ENCODE assay signal across 16 cellular contexts in the genomic region with DNA sequence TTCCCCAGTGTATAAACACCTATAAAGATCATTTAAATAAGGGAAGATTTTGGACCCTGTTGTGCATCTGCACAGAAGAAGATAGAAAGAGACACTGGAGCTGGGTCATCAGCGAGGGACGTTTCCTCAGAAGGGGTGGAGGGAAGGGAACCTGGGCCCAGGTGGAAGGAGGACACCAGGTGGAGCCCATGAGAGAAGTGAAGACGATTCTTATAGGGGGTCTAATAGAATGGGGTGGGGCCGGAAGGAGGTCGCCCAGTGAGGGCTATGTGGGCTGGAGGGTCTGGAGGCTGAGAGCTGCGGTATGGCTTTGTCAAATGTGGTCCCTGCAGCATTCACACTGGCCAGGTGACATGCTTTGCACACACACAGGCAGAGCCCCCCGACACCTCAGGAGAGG. TPM values are rescaled to one million over a fixed set of nuclear protein-coding genes. Genes with fewer than 3 reads are reported as not detected.
DNase-seq lines count a peak whose midpoint lies in the region; ATAC-seq and TF ChIP-seq lines count a peak whose summit lies in the region.
"Had no signal": no experiment of that assay in that cellular context is flagged by ENCODE, and none has a peak within 500 bp of the region (broad histone marks: within the 10 kb centered on the region; RNA-seq: fewer than 3 reads in every experiment).

No MANE protein-coding gene starts in this region.

- no peak overlapping the region for H4K91ac ChIP-seq in neuronal stem cell (ENCODE audit: low read depth, low read length, poor library complexity)

- peak; percentile 29 for ATAC-seq in WTC11
- no peak for ATAC-seq in upper lobe of right lung
- ATAC-seq in HG02981 (IDR thresholded peaks at IDR 0.05; ENCODE audit: unreplicated experiment), result no peak
- ATAC-seq: left colon had no signal

- peak overlapping the region; percentile 61 for H3K18ac ChIP-seq in neuronal stem cell (ENCODE audit: low read length)

- DNase-seq in WTC11 (ENCODE audit: low spot score), result no peak
- DNase-seq in neuronal stem cell (ENCODE audit: low spot score), result no peak
- DNase-seq in upper lobe of right lung, result no peak
- no peak for DNase-seq in germinal center (ENCODE audit: low spot score)
- DNase-seq in thyroid gland, result no peak
- DNase-seq: activated CD4-positive, CD25-positive, alpha-beta regulatory T cell treated with anti-CD3 and anti-CD28 coated beads, Interleukin-2, amount 50 U/mL, for 72 hours; activated CD8-positive, alpha-beta memory T cell treated with anti-CD3 and anti-CD28 coated beads, Interleukin-2, amount 50 U/mL, for 4 hours; activated naive CD4-positive, alpha-beta T cell treated with anti-CD3 and anti-CD28 coated beads for 36 hours; CD4-positive, CD25-positive, alpha-beta regulatory T cell; left colon; NCI-H1694; substantia nigra had no signal

- POLR2A ChIA-PET in WTC11 (lab: Charles Lee), result interaction anchor here (0.9 to 1.7 kb wide), 3 partner anchors 10 to 111 kb away, joined by 3 to 5 read pairs (median 4); no protein-coding TSS in a partner anchor

- peak overlapping the region; percentile 17 to 52 for H3K27ac ChIP-seq in esophagus (ENCODE audit: low read depth in 2 of 2, low read length in 1 of 2)
- no peak overlapping the region for H3K27ac ChIP-seq in neuronal stem cell (replicated peaks; ENCODE audit: low read length)
- peak overlapping the region; percentile 32 for H3K27ac ChIP-seq in upper lobe of right lung
- peak overlapping the region in 1 of 3 donors; percentile 91 for H3K27ac ChIP-seq in thyroid gland

- WGBS in esophagus, 2 donors, result 64 to 69% methylated on average over 7 of the region's 7 CpGs
- WGBS in neuronal stem cell (ENCODE audit: extremely low coverage in 2 of 2, insufficient read length in 2 of 2, insufficient replicate concordance in 1 of 2), 2 donors, result no CpG with 5 or more reads among the region's 7 CpGs
- 80 to 86% methylated on average over 7 of the region's 7 CpGs for WGBS in thyroid gland, 2 donors

- H3K23ac ChIP-seq in neuronal stem cell (ENCODE audit: low read depth, low read length, poor library complexity), result no peak overlapping the region

- TF ChIP-seq POLR2A in thyroid gland (IDR thresholded peaks at IDR 0.05), result no peak

- intact Hi-C loops in upper lobe of right lung (cut with DNase I), result no loop called here
- intact Hi-C loops in thyroid gland (cut with DNase I), result no loop called here

- H3K4me2 ChIP-seq in neuronal stem cell (ENCODE audit: insufficient read depth, low read length, poor library complexity, severe bottlenecking), result no peak overlapping the region

- H3K27me3 Mint-ChIP-seq in WTC11 (ENCODE audit: low read depth), result no peaks in the 10 kb centered on the region

- TF ChIP-seq CTCF in WTC11 (IDR thresholded peaks at IDR 0.05) (no peak), upper lobe of right lung (IDR thresholded peaks at IDR 0.05) (no peak), thyroid gland (IDR thresholded peaks at IDR 0.05) (no peak)

- peaks cover 94% of the 10 kb centered on the region for H3K4me1 Mint-ChIP-seq in WTC11
- H3K4me1 Mint-ChIP-seq: CD4-positive, CD25-positive, alpha-beta regulatory T cell; central memory CD8-positive, alpha-beta T cell had no signal

- H3K36me3 ChIP-seq in esophagus (ENCODE audit: control insufficient read depth in 2 of 2, insufficient read depth in 2 of 2, low read length in 1 of 2), result no peaks in the 10 kb centered on the region
- peaks cover 0 to 8% of the 10 kb centered on the region in 2 donors for H3K36me3 ChIP-seq in neuronal stem cell (replicated peaks in 1 of 2; ENCODE audit: control insufficient read depth in 2 of 2, insufficient read depth in 2 of 2, low read length in 2 of 2)
- H3K36me3 ChIP-seq in upper lobe of right lung, result no peaks in the 10 kb centered on the region
- no peaks in the 10 kb centered on the region for H3K36me3 ChIP-seq in thyroid gland

- H3K36me3 Mint-ChIP-seq in WTC11, result no peaks in the 10 kb centered on the region
- H3K36me3 Mint-ChIP-seq: CD4-positive, CD25-positive, alpha-beta regulatory T cell had no signal

- peaks cover 4% of the 10 kb centered on the region for H3K79me1 ChIP-seq in neuronal stem cell (ENCODE audit: low read depth, low read length)

- no peaks in the 10 kb centered on the region for H3K27me3 ChIP-seq in esophagus (ENCODE audit: control insufficient read depth in 1 of 2, insufficient read depth in 2 of 2, low read length in 2 of 2)
- no peaks in the 10 kb centered on the region for H3K27me3 ChIP-seq in neuronal stem cell (ENCODE audit: control insufficient read depth in 3 of 3, insufficient read depth in 3 of 3, low read depth in 1 of 3, low read length in 3 of 3)
- H3K27me3 ChIP-seq in upper lobe of right lung, result no peaks in the 10 kb centered on the region
- H3K27me3 ChIP-seq in thyroid gland, result no peaks in the 10 kb centered on the region

- CTCF ChIA-PET in WTC11 (lab: Charles Lee), result interaction anchor here (0.9 to 12.3 kb wide), 23 partner anchors 10 to 114 kb away, joined by 3 to 174 read pairs (median 5); a partner anchor contains a TSS

- peak overlapping the region; percentile 93 for H3K27ac Mint-ChIP-seq in WTC11
- H3K27ac Mint-ChIP-seq: activated naive CD4-positive, alpha-beta T cell treated with anti-CD3 and anti-CD28 coated beads for 36 hours; CD4-positive, CD25-positive, alpha-beta regulatory T cell had no signal

- no peak overlapping the region for H3K4me3 ChIP-seq in esophagus (ENCODE audit: low read depth in 1 of 2, low read length in 2 of 2)
- no peak overlapping the region for H3K4me3 ChIP-seq in neuronal stem cell (ENCODE audit: low read length in 2 of 2)
- no peak overlapping the region for H3K4me3 ChIP-seq in upper lobe of right lung
- no peak overlapping the region for H3K4me3 ChIP-seq in thyroid gland (replicated peaks in 1 of 3)

- no peak overlapping the region for H2AFZ ChIP-seq in neuronal stem cell (ENCODE audit: low read length)

- peak overlapping the region; percentile 21 for H2AK5ac ChIP-seq in neuronal stem cell (ENCODE audit: low read depth, low read length)

- H2BK15ac ChIP-seq in neuronal stem cell (ENCODE audit: low read length), result peak overlapping the region; percentile 34

- no peak overlapping the region for H4K8ac ChIP-seq in neuronal stem cell (ENCODE audit: low read depth, low read length)

- no peak overlapping the region for H2BK12ac ChIP-seq in neuronal stem cell (ENCODE audit: low read length)

- H2BK120ac ChIP-seq in neuronal stem cell (ENCODE audit: low read depth, low read length), result no peak overlapping the region

- no peak overlapping the region for H3K4ac ChIP-seq in neuronal stem cell (ENCODE audit: low read length)

- H3K9me3 ChIP-seq in esophagus (ENCODE audit: control insufficient read depth in 2 of 2, insufficient read depth in 1 of 2, low read depth in 1 of 2, low read length in 1 of 2), result no peaks in the 10 kb centered on the region
- H3K9me3 ChIP-seq in neuronal stem cell (replicated peaks in 1 of 2; ENCODE audit: control insufficient read depth in 2 of 2, insufficient read depth in 1 of 2, low read depth in 1 of 2, low read length in 2 of 2), result no peaks in the 10 kb centered on the region
- H3K9me3 ChIP-seq in upper lobe of right lung, result no peaks in the 10 kb centered on the region
- H3K9me3 ChIP-seq in thyroid gland, result no peaks in the 10 kb centered on the region

- no peak overlapping the region for H3K9ac ChIP-seq in neuronal stem cell (ENCODE audit: low read depth, low read length, poor library complexity)

- H3K9me3 Mint-ChIP-seq in WTC11, result no peaks in the 10 kb centered on the region
- H3K9me3 Mint-ChIP-seq: activated naive CD4-positive, alpha-beta T cell treated with anti-CD3 and anti-CD28 coated beads for 36 hours; central memory CD8-positive, alpha-beta T cell had no signal

- no peak overlapping the region for H2BK5ac ChIP-seq in neuronal stem cell (ENCODE audit: low read length)

- H3K4me1 ChIP-seq in esophagus (ENCODE audit: control insufficient read depth in 2 of 2, insufficient read depth in 2 of 2, low read length in 1 of 2) (peaks cover 7 to 25% of the 10 kb centered on the region in 2 donors), neuronal stem cell (ENCODE audit: control insufficient read depth in 2 of 2, insufficient read depth in 1 of 2, low read depth in 1 of 2, low read length in 2 of 2) (peaks cover 57 to 64% of the 10 kb centered on the region in 2 donors), upper lobe of right lung (peaks cover 79% of the 10 kb centered on the region), thyroid gland (peaks cover 55 to 82% of the 10 kb centered on the region in 2 donors)

- no peak overlapping the region for H3K14ac ChIP-seq in neuronal stem cell (ENCODE audit: low read length)

- H3K4me3 Mint-ChIP-seq in WTC11, result no peak overlapping the region
- H3K4me3 Mint-ChIP-seq: activated naive CD4-positive, alpha-beta T cell treated with anti-CD3 and anti-CD28 coated beads for 36 hours; CD4-positive, CD25-positive, alpha-beta regulatory T cell; central memory CD8-positive, alpha-beta T cell had no signal

TF ChIP-seq in WTC11, 78 proteins besides CTCF, POLR2A, EP300 and RAD21 (continues in another document):
- TF ChIP-seq TP53 (CRISPR knock-in tag; IDR thresholded peaks at IDR 0.05) (no peak), ETV6 (CRISPR knock-in tag; IDR thresholded peaks at IDR 0.05) (no peak), GRHL2 (CRISPR knock-in tag; IDR thresholded peaks at IDR 0.05; ENCODE audit: insufficient replicate concordance, severe bottlenecking) (no peak), ZNF138 (CRISPR knock-in tag; conservative IDR thresholded peaks at IDR 0.05) (no peak), EMX1 (CRISPR knock-in tag; IDR thresholded peaks at IDR 0.05) (no peak), FOXK1 (CRISPR knock-in tag; IDR thresholded peaks at IDR 0.05) (no peak)
- TF ChIP-seq, protein P1, sequence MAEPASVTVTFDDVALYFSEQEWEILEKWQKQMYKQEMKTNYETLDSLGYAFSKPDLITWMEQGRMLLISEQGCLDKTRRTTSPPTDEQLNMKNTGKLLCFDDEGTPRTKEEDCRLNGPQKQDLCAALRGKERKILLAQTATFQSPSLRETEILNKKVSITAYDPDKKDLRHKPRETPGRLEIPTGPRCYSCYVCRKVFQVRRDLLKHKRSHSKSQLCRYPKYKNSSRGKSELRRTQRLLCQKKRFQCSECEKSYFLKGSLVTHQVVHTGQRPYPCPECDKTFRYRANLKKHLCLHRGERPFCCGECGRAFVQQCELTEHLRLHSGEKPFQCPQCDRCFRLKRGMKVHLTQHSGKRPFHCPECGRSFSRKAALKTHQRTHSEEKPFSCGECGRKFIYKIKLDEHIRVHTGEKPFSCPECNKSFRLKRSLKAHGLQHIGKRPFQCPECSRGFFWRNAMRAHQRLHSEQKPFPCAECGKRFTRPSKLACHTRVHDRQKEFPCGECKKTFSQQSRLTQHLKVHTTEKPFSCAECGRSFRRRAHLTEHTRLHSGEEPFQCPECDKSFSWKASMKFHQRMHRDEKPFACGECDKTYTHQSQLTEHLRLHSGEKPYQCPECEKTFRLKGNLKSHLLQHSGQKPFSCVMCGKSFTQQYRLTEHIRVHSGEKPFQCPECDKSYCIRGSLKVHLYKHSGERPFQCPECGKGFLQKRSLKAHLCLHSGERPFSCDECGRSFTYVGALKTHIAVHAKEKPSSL (CRISPR knock-in tag; conservative IDR thresholded peaks at IDR 0.05), result no peak

RNA-seq across cellular contexts. Expression of a gene that starts 13.7 kb away (rescaled TPM):
- total RNA-seq in WTC11 (2021) (32.8 to 42.4 TPM (median 32.9 TPM) in 3 replicates), upper lobe of right lung (40.8 TPM), thyroid gland (10 to 100 TPM; 22.7 to 27.5 (median 24.1) TPM)
- polyA plus RNA-seq in esophagus, result 1 to 10 TPM; 2.9 to 3.7 TPM
- polyA plus RNA-seq in neuronal stem cell (2013, experiment 1 of 2), result 45.3 TPM
- polyA plus RNA-seq in neuronal stem cell (2013, experiment 2 of 2), result 45.3 TPM
- total RNA-seq: CD4-positive, CD25-positive, alpha-beta regulatory T cell; T-helper 1 cell treated with Interleukin-12 subunit alpha and Interleukin-12 subunit beta and Interleukin-4 antibody, amounts not matched to agents 30 ng/mL and 1 ng/mL, for 36 hours had no signal
- polyA plus RNA-seq: CD4-positive, CD25-positive, alpha-beta regulatory T cell had no signal
